1 cellular context compared by ENCODE assay signal in genomic region chr12:56293785-56294184, GRCh38.
TF ChIP-seq lines count a peak whose summit lies in the region.

No MANE protein-coding gene starts in this region.

TF ChIP-seq in HepG2, 621 proteins besides CTCF, POLR2A, EP300 and RAD21:
- TF ChIP-seq ZBTB46 (CRISPR knock-in tag; IDR thresholded peaks at IDR 0.05; ENCODE audit: borderline replicate concordance) (no peak), ZFAT (CRISPR knock-in tag; conservative IDR thresholded peaks at IDR 0.05) (no peak), YY1 (IDR thresholded peaks at IDR 0.05; ENCODE audit: insufficient read depth, insufficient replicate concordance, low read depth, low read length) (no peak), KAT7 (CRISPR knock-in tag; IDR thresholded peaks at IDR 0.05; ENCODE audit: borderline replicate concordance) (no peak), PRPF4 (IDR thresholded peaks at IDR 0.05; ENCODE audit: low read depth, low read length, poor library complexity, severe bottlenecking) (no peak), ZNF777 (CRISPR knock-in tag; IDR thresholded peaks at IDR 0.05) (no peak), NCOR1 (IDR thresholded peaks at IDR 0.05; ENCODE audit: borderline replicate concordance, low read length) (no peak), ZNF235 (CRISPR knock-in tag; IDR thresholded peaks at IDR 0.05; ENCODE audit: borderline replicate concordance) (no peak)
- TF ChIP-seq, protein P1, sequence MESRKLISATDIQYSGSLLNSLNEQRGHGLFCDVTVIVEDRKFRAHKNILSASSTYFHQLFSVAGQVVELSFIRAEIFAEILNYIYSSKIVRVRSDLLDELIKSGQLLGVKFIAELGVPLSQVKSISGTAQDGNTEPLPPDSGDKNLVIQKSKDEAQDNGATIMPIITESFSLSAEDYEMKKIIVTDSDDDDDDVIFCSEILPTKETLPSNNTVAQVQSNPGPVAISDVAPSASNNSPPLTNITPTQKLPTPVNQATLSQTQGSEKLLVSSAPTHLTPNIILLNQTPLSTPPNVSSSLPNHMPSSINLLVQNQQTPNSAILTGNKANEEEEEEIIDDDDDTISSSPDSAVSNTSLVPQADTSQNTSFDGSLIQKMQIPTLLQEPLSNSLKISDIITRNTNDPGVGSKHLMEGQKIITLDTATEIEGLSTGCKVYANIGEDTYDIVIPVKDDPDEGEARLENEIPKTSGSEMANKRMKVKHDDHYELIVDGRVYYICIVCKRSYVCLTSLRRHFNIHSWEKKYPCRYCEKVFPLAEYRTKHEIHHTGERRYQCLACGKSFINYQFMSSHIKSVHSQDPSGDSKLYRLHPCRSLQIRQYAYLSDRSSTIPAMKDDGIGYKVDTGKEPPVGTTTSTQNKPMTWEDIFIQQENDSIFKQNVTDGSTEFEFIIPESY (CRISPR knock-in tag; IDR thresholded peaks at IDR 0.05), result no peak
- TF ChIP-seq, protein P2, sequence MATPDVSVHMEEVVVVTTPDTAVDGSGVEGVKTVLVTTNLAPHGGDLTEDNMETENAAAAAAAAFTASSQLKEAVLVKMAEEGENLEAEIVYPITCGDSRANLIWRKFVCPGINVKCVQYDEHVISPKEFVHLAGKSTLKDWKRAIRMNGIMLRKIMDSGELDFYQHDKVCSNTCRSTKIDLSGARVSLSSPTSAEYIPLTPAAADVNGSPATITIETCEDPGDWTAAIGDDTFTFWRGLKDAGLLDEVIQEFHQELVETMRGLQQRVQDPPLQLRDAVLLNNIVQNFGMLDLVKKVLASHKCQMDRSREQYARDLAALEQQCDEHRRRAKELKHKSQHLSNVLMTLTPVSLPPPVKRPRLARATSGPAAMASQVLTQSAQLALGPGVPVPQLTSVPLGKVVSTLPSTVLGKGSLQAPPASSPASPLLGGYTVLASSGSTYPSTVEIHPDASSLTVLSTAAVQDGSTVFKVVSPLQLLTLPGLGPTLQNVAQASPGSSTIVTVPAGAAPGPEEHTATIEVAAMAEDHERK (CRISPR knock-in tag; IDR thresholded peaks at IDR 0.05; ENCODE audit: low read depth), result no peak
